ENCODE assay signal across 37 cellular contexts in the genomic region with DNA sequence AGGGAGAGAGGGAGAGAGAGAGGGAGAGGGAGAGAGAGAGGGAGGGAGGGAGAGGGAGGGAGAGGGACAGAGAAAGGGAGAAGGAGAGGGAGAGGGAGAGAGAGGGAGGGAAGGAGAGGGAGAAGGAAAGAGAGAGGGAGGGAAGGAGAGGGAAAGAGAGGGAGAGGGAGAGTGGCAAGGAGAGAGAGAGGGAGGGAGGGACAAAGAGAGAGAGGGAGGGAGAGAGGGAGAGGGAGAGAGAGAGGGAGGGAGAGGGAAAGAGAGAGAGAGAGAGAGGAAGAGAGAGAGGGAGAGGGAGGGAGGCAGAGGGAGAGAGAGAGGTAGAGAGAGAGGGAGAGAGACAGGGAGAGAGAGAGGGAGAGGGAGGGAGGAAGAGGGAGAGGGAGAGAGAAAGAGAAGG.
"Had no signal": no experiment of that assay in that cellular context is flagged by ENCODE, and none has a peak within 500 bp of the region (broad histone marks: within the 10 kb centered on the region; RNA-seq: fewer than 3 reads in every experiment).

No MANE protein-coding gene starts in this region.

- H3K27ac ChIP-seq: adrenal gland, body of pancreas, brain microvascular endothelial cell, breast epithelium, VCaP had no signal

- H3K9me3 Mint-ChIP-seq: activated B cell treated with CpG ODN at 0.5 μM for 24 hours; activated CD4-positive, alpha-beta memory T cell treated with anti-CD3 and anti-CD28 coated beads for 36 hours; activated CD8-positive, alpha-beta T cell treated with anti-CD3 and anti-CD28 coated beads for 36 hours; activated naive CD4-positive, alpha-beta T cell treated with anti-CD3 and anti-CD28 coated beads for 36 hours; activated naive CD4-positive, alpha-beta T cell treated with anti-CD3 and anti-CD28 coated beads, Interleukin-2, amount 50 U/mL, for 72 hours; activated naive CD8-positive, alpha-beta T cell treated with anti-CD3 and anti-CD28 coated beads for 36 hours; activated T-cell treated with anti-CD3 and anti-CD28 coated beads, Interleukin-2, amount 50 U/mL, for 4 hours; activated T-helper 1 cell treated with anti-CD3 and anti-CD28 coated beads, Interleukin-12 subunit alpha, Interleukin-12 subunit beta, Interleukin-2, Interleukin-4 antibody, amounts not matched to agents 30 ng/mL and 10 ng/mL and 1 ng/mL, durations not matched to agents 14 hours and 24 hours and 36 hours; activated T-helper 17 cell treated with anti-CD3 and anti-CD28 coated beads, Interleukin-2, amount 50 U/mL, for 72 hours; T-helper 1 cell treated with Interleukin-12 subunit alpha and Interleukin-12 subunit beta and Interleukin-4 antibody, amounts not matched to agents 30 μg/mL and 1 μg/mL, for 36 hours; T-helper 2 cell treated with Interferon-gamma antibody and Interleukin-4, amounts not matched to agents 5 μg/mL and 100 μg/mL, for 36 hours had no signal

- H3K4me1 ChIP-seq: adrenal gland, breast epithelium had no signal

- H3K4me3 ChIP-seq: adrenal gland, body of pancreas, breast epithelium had no signal

- H3K9me3 ChIP-seq: adrenal gland, body of pancreas, breast epithelium had no signal

- H3K27me3 ChIP-seq: adrenal gland, body of pancreas, brain microvascular endothelial cell, breast epithelium had no signal

- H3K4me1 Mint-ChIP-seq: activated B cell treated with CpG ODN at 0.5 μM for 24 hours; activated naive CD8-positive, alpha-beta T cell treated with anti-CD3 and anti-CD28 coated beads for 36 hours had no signal

- DNase-seq: activated B cell treated with CpG ODN at 0.5 μM for 24 hours; activated CD4-positive, alpha-beta memory T cell treated with anti-CD3 and anti-CD28 coated beads for 36 hours; activated CD4-positive, alpha-beta T cell treated with anti-CD3 and anti-CD28 coated beads for 4 hours; activated CD4-positive, alpha-beta T cell treated with anti-CD3 and anti-CD28 coated beads, Interleukin-2, amount 10 ng/mL, durations not matched to agents 24 days and 14 days; activated CD4-positive, alpha-beta T cell treated with anti-CD3 and anti-CD28 coated beads, Interleukin-2, amount 50 U/mL, for 1 hour; activated CD4-positive, alpha-beta T cell treated with anti-CD3 and anti-CD28 coated beads, Interleukin-2, amount 50 U/mL, for 4 hours; activated CD4-positive, CD25-positive, alpha-beta regulatory T cell treated with anti-CD3 and anti-CD28 coated beads, Interleukin-2, amount 50 U/mL, for 72 hours; activated CD8-positive, alpha-beta memory T cell treated with anti-CD3 and anti-CD28 coated beads, Interleukin-2, amount 50 U/mL, for 4 hours; activated CD8-positive, alpha-beta T cell treated with anti-CD3 and anti-CD28 coated beads for 36 hours; activated effector memory CD4-positive, alpha-beta T cell treated with anti-CD3 and anti-CD28 coated beads, Interleukin-2, amount 50 U/mL, for 16 hours; activated gamma-delta T cell treated with Interleukin-2 at 50 U/mL for 16 hours; activated naive CD4-positive, alpha-beta T cell; activated naive CD4-positive, alpha-beta T cell treated with anti-CD3 and anti-CD28 coated beads for 36 hours; activated naive CD4-positive, alpha-beta T cell treated with anti-CD3 and anti-CD28 coated beads, Interleukin-2, amount 50 U/mL, for 16 hours; activated naive CD8-positive, alpha-beta T cell treated with anti-CD3 and anti-CD28 coated beads for 36 hours; activated T-cell treated with anti-CD3 and anti-CD28 coated beads for 4 hours; activated T-cell treated with anti-CD3 and anti-CD28 coated beads, Interleukin-2, amount 50 U/mL, for 1 hour; activated T-cell treated with anti-CD3 and anti-CD28 coated beads, Interleukin-2, amount 50 U/mL, for 4 hours; activated T-cell treated with anti-CD3 and anti-CD28 coated beads, Interleukin-2, amount 50 U/mL, for 72 hours; adrenal gland; amniotic stem cell; aorta; body of pancreas; brain microvascular endothelial cell; central memory CD4-positive, alpha-beta T cell; T-helper 1 cell; T-helper 2 cell; T-helper 9 cell had no signal

- H3K4me3 Mint-ChIP-seq: activated B cell treated with CpG ODN at 0.5 μM for 24 hours; activated CD4-positive, alpha-beta memory T cell treated with anti-CD3 and anti-CD28 coated beads for 36 hours; activated CD4-positive, alpha-beta T cell treated with anti-CD3 and anti-CD28 coated beads, Interleukin-2, amount 10 ng/mL, durations not matched to agents 24 days and 14 days; activated CD8-positive, alpha-beta T cell treated with anti-CD3 and anti-CD28 coated beads for 36 hours; activated naive CD4-positive, alpha-beta T cell treated with anti-CD3 and anti-CD28 coated beads for 36 hours; activated naive CD8-positive, alpha-beta T cell treated with anti-CD3 and anti-CD28 coated beads for 36 hours; activated T-cell treated with anti-CD3 and anti-CD28 coated beads, Interleukin-2, amount 50 U/mL, for 4 hours; activated T-cell treated with anti-CD3 and anti-CD28 coated beads, Interleukin-2, amount 50 U/mL, for 72 hours; activated T-helper 1 cell treated with anti-CD3 and anti-CD28 coated beads, Interleukin-12 subunit alpha, Interleukin-12 subunit beta, Interleukin-2, Interleukin-4 antibody, amounts not matched to agents 30 ng/mL and 10 ng/mL and 1 ng/mL, durations not matched to agents 14 hours and 24 hours and 36 hours; activated T-helper 17 cell treated with anti-CD3 and anti-CD28 coated beads, Interleukin-2, amount 50 U/mL, for 72 hours; T-helper 1 cell treated with Interleukin-12 subunit alpha and Interleukin-12 subunit beta and Interleukin-4 antibody, amounts not matched to agents 30 μg/mL and 1 μg/mL, for 36 hours; T-helper 2 cell treated with Interferon-gamma antibody and Interleukin-4, amounts not matched to agents 5 μg/mL and 100 μg/mL, for 36 hours had no signal

- H3K36me3 Mint-ChIP-seq: activated CD4-positive, alpha-beta memory T cell treated with anti-CD3 and anti-CD28 coated beads for 36 hours; activated naive CD4-positive, alpha-beta T cell treated with anti-CD3 and anti-CD28 coated beads, Interleukin-2, amount 50 U/mL, for 72 hours; activated naive CD8-positive, alpha-beta T cell treated with anti-CD3 and anti-CD28 coated beads for 36 hours had no signal

- H3K36me3 ChIP-seq: adrenal gland, brain microvascular endothelial cell, breast epithelium had no signal

- H3K27ac Mint-ChIP-seq: activated B cell treated with CpG ODN at 0.5 μM for 24 hours; activated CD4-positive, alpha-beta memory T cell treated with anti-CD3 and anti-CD28 coated beads for 36 hours; activated CD4-positive, alpha-beta T cell treated with anti-CD3 and anti-CD28 coated beads, Interleukin-2, amount 10 ng/mL, durations not matched to agents 24 days and 14 days; activated CD8-positive, alpha-beta T cell treated with anti-CD3 and anti-CD28 coated beads for 36 hours; activated naive CD4-positive, alpha-beta T cell treated with anti-CD3 and anti-CD28 coated beads for 36 hours; activated naive CD8-positive, alpha-beta T cell treated with anti-CD3 and anti-CD28 coated beads for 36 hours; activated T-cell treated with anti-CD3 and anti-CD28 coated beads, Interleukin-2, amount 50 U/mL, for 72 hours; activated T-helper 1 cell treated with anti-CD3 and anti-CD28 coated beads, Interleukin-12 subunit alpha, Interleukin-12 subunit beta, Interleukin-2, Interleukin-4 antibody, amounts not matched to agents 30 ng/mL and 10 ng/mL and 1 ng/mL, durations not matched to agents 14 hours and 24 hours and 36 hours; activated T-helper 17 cell treated with anti-CD3 and anti-CD28 coated beads, Interleukin-2, amount 50 U/mL, for 72 hours; T-helper 1 cell treated with Interleukin-12 subunit alpha and Interleukin-12 subunit beta and Interleukin-4 antibody, amounts not matched to agents 30 μg/mL and 1 μg/mL, for 36 hours; T-helper 2 cell treated with Interferon-gamma antibody and Interleukin-4, amounts not matched to agents 5 μg/mL and 100 μg/mL, for 36 hours had no signal

- FAIRE-seq: astrocyte, TTC549 had no signal
